ENCODE assay signal across 4 cellular contexts in the genomic region with DNA sequence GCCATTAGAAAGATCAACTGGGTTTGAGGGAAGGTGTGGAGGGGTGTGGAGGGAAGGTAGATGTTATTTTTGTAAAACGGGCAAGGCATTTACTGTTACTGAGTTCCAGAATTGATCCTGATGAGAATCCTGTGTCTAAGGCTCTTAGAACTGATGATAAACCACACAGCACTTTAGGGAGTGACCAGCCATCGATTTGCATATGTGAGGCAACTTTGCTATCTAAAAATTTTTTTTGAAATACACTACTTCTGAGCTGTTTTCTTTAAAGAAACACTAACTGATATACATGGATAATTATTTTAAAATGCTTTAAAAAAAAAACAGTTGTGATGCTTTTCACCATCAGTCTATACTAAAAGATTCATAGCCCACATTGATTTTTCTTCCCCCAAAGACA.
"Had no signal": no experiment of that assay in that cellular context is flagged by ENCODE, and none has a peak within 500 bp of the region (broad histone marks: within the 10 kb centered on the region; RNA-seq: fewer than 3 reads in every experiment).

No MANE protein-coding gene starts in this region.

- H3K27me3 Mint-ChIP-seq: IgD-negative memory B cell had no signal

- H3K4me3 ChIP-seq: GM23248 had no signal

- DNase-seq: GM23248, H9, HCEC 1CT had no signal

- H3K27ac ChIP-seq: GM23248 had no signal

- H3K36me3 Mint-ChIP-seq: IgD-negative memory B cell had no signal

- H3K4me1 Mint-ChIP-seq: H9 had no signal

- H2AFZ ChIP-seq: GM23248 had no signal

- H3K9ac ChIP-seq: GM23248 had no signal

- H3K27ac Mint-ChIP-seq: IgD-negative memory B cell had no signal

- H3K4me3 Mint-ChIP-seq: H9, IgD-negative memory B cell had no signal
